2 cellular contexts compared by ENCODE assay signal in genomic region chr6:115016593-115016992, GRCh38.
TF ChIP-seq lines count a peak whose summit lies in the region.

No MANE protein-coding gene starts in this region.

TF ChIP-seq in HepG2, 621 proteins besides CTCF, POLR2A, EP300 and RAD21:
- TF ChIP-seq STAG1 (CRISPR knock-in tag; IDR thresholded peaks at IDR 0.05) (peak; percentile 13; the same call in 1 of the 2 replicates), ZNF329 (CRISPR knock-in tag; IDR thresholded peaks at IDR 0.05; ENCODE audit: low read depth) (no peak)
TF ChIP-seq in HepG2: peak in this region for 1.

TF ChIP-seq in GM12878, 131 proteins besides CTCF, POLR2A, EP300 and RAD21:
- TF ChIP-seq SMC3 (IDR thresholded peaks at IDR 0.05; ENCODE audit: borderline replicate concordance, low read length) (peak; percentile 7; the same call in 1 of the 2 replicates), IRF3 (IDR thresholded peaks at IDR 0.05) (no peak)
